ENCODE assay signal across 35 cellular contexts in genomic region chr3:107548601-107549000, GRCh38.
"Had no signal": no experiment of that assay in that cellular context is flagged by ENCODE, and none has a peak within 500 bp of the region (broad histone marks: within the 10 kb centered on the region; RNA-seq: fewer than 3 reads in every experiment).

No MANE protein-coding gene starts in this region.

- H3K27ac Mint-ChIP-seq: activated B cell treated with CpG ODN at 0.5 μM for 24 hours; activated CD4-positive, alpha-beta memory T cell treated with anti-CD3 and anti-CD28 coated beads for 36 hours; activated CD4-positive, alpha-beta T cell treated with anti-CD3 and anti-CD28 coated beads, Interleukin-2, amount 10 ng/mL, durations not matched to agents 24 days and 14 days; activated CD8-positive, alpha-beta T cell treated with anti-CD3 and anti-CD28 coated beads for 36 hours; activated naive CD4-positive, alpha-beta T cell treated with anti-CD3 and anti-CD28 coated beads for 36 hours; activated naive CD4-positive, alpha-beta T cell treated with anti-CD3 and anti-CD28 coated beads, Interleukin-2, amount 50 U/mL, for 72 hours; activated naive CD8-positive, alpha-beta T cell treated with anti-CD3 and anti-CD28 coated beads for 36 hours; activated T-helper 1 cell treated with anti-CD3 and anti-CD28 coated beads, Interleukin-12 subunit alpha, Interleukin-12 subunit beta, Interleukin-2, Interleukin-4 antibody, amounts not matched to agents 30 ng/mL and 10 ng/mL and 1 ng/mL, durations not matched to agents 14 hours and 24 hours and 36 hours; activated T-helper 17 cell treated with anti-CD3 and anti-CD28 coated beads, Interleukin-2, amount 50 U/mL, for 72 hours; T-helper 1 cell treated with Interleukin-12 subunit alpha and Interleukin-12 subunit beta and Interleukin-4 antibody, amounts not matched to agents 30 μg/mL and 1 μg/mL, for 36 hours; T-helper 2 cell treated with Interferon-gamma antibody and Interleukin-4, amounts not matched to agents 5 μg/mL and 100 μg/mL, for 36 hours had no signal

- H3K9me3 ChIP-seq: adrenal gland, body of pancreas, breast epithelium had no signal

- H3K27me3 Mint-ChIP-seq: activated B cell treated with CpG ODN at 0.5 μM for 24 hours; activated CD4-positive, alpha-beta memory T cell treated with anti-CD3 and anti-CD28 coated beads for 36 hours; activated CD4-positive, alpha-beta T cell treated with anti-CD3 and anti-CD28 coated beads, Interleukin-2, amount 10 ng/mL, durations not matched to agents 24 days and 14 days; activated CD8-positive, alpha-beta T cell treated with anti-CD3 and anti-CD28 coated beads for 36 hours; activated naive CD8-positive, alpha-beta T cell treated with anti-CD3 and anti-CD28 coated beads for 36 hours; activated T-helper 17 cell treated with anti-CD3 and anti-CD28 coated beads, Interleukin-2, amount 50 U/mL, for 72 hours had no signal

- FAIRE-seq: TTC549 had no signal

- H3K27ac ChIP-seq: adrenal gland, body of pancreas, brain microvascular endothelial cell, breast epithelium, VCaP had no signal

- H3K27me3 ChIP-seq: adrenal gland, body of pancreas, brain microvascular endothelial cell, breast epithelium had no signal

- H3K4me3 Mint-ChIP-seq: activated B cell treated with CpG ODN at 0.5 μM for 24 hours; activated CD4-positive, alpha-beta memory T cell treated with anti-CD3 and anti-CD28 coated beads for 36 hours; activated CD4-positive, alpha-beta T cell treated with anti-CD3 and anti-CD28 coated beads, Interleukin-2, amount 10 ng/mL, durations not matched to agents 24 days and 14 days; activated CD8-positive, alpha-beta T cell treated with anti-CD3 and anti-CD28 coated beads for 36 hours; activated naive CD4-positive, alpha-beta T cell treated with anti-CD3 and anti-CD28 coated beads for 36 hours; activated naive CD8-positive, alpha-beta T cell treated with anti-CD3 and anti-CD28 coated beads for 36 hours; activated T-cell treated with anti-CD3 and anti-CD28 coated beads, Interleukin-2, amount 50 U/mL, for 4 hours; activated T-cell treated with anti-CD3 and anti-CD28 coated beads, Interleukin-2, amount 50 U/mL, for 72 hours; activated T-helper 1 cell treated with anti-CD3 and anti-CD28 coated beads, Interleukin-12 subunit alpha, Interleukin-12 subunit beta, Interleukin-2, Interleukin-4 antibody, amounts not matched to agents 30 ng/mL and 10 ng/mL and 1 ng/mL, durations not matched to agents 14 hours and 24 hours and 36 hours; activated T-helper 17 cell treated with anti-CD3 and anti-CD28 coated beads, Interleukin-2, amount 50 U/mL, for 72 hours; T-helper 1 cell treated with Interleukin-12 subunit alpha and Interleukin-12 subunit beta and Interleukin-4 antibody, amounts not matched to agents 30 μg/mL and 1 μg/mL, for 36 hours; T-helper 2 cell treated with Interferon-gamma antibody and Interleukin-4, amounts not matched to agents 5 μg/mL and 100 μg/mL, for 36 hours had no signal

- DNase-seq: activated B cell treated with CpG ODN at 0.5 μM for 24 hours; activated CD4-positive, alpha-beta memory T cell treated with anti-CD3 and anti-CD28 coated beads for 36 hours; activated CD4-positive, alpha-beta T cell treated with anti-CD3 and anti-CD28 coated beads for 4 hours; activated CD4-positive, alpha-beta T cell treated with anti-CD3 and anti-CD28 coated beads, Interleukin-2, amount 10 ng/mL, durations not matched to agents 24 days and 14 days; activated CD4-positive, alpha-beta T cell treated with anti-CD3 and anti-CD28 coated beads, Interleukin-2, amount 50 U/mL, for 1 hour; activated CD4-positive, alpha-beta T cell treated with anti-CD3 and anti-CD28 coated beads, Interleukin-2, amount 50 U/mL, for 4 hours; activated CD4-positive, CD25-positive, alpha-beta regulatory T cell treated with anti-CD3 and anti-CD28 coated beads, Interleukin-2, amount 50 U/mL, for 72 hours; activated CD8-positive, alpha-beta memory T cell treated with anti-CD3 and anti-CD28 coated beads, Interleukin-2, amount 50 U/mL, for 4 hours; activated CD8-positive, alpha-beta T cell treated with anti-CD3 and anti-CD28 coated beads for 36 hours; activated effector memory CD4-positive, alpha-beta T cell treated with anti-CD3 and anti-CD28 coated beads, Interleukin-2, amount 50 U/mL, for 16 hours; activated gamma-delta T cell treated with Interleukin-2 at 50 U/mL for 16 hours; activated naive CD4-positive, alpha-beta T cell; activated naive CD4-positive, alpha-beta T cell treated with anti-CD3 and anti-CD28 coated beads for 36 hours; activated naive CD4-positive, alpha-beta T cell treated with anti-CD3 and anti-CD28 coated beads, Interleukin-2, amount 50 U/mL, for 16 hours; activated naive CD8-positive, alpha-beta T cell treated with anti-CD3 and anti-CD28 coated beads for 36 hours; activated T-cell treated with anti-CD3 and anti-CD28 coated beads for 4 hours; activated T-cell treated with anti-CD3 and anti-CD28 coated beads, Interleukin-2, amount 50 U/mL, for 1 hour; activated T-cell treated with anti-CD3 and anti-CD28 coated beads, Interleukin-2, amount 50 U/mL, for 4 hours; activated T-cell treated with anti-CD3 and anti-CD28 coated beads, Interleukin-2, amount 50 U/mL, for 72 hours; adrenal gland; amniotic stem cell; aorta; body of pancreas; brain microvascular endothelial cell; central memory CD4-positive, alpha-beta T cell; T-helper 2 cell; T-helper 9 cell had no signal

- H3K4me1 ChIP-seq: breast epithelium had no signal

- H3K4me1 Mint-ChIP-seq: activated T-helper 17 cell treated with anti-CD3 and anti-CD28 coated beads, Interleukin-2, amount 50 U/mL, for 72 hours had no signal

- H3K9me3 Mint-ChIP-seq: activated CD8-positive, alpha-beta T cell treated with anti-CD3 and anti-CD28 coated beads for 36 hours; activated T-helper 17 cell treated with anti-CD3 and anti-CD28 coated beads, Interleukin-2, amount 50 U/mL, for 72 hours had no signal

- H3K36me3 ChIP-seq: adrenal gland, breast epithelium had no signal

- ATAC-seq: activated CD8-positive, alpha-beta T cell treated with anti-CD3 and anti-CD28 coated beads for 36 hours; activated naive CD4-positive, alpha-beta T cell treated with anti-CD3 and anti-CD28 coated beads, Interleukin-2, amount 50 U/mL, for 72 hours; activated T-cell treated with anti-CD3 and anti-CD28 coated beads, Interleukin-2, amount 50 U/mL, for 4 hours; activated T-cell treated with anti-CD3 and anti-CD28 coated beads, Interleukin-2, amount 50 U/mL, for 72 hours; activated T-helper 17 cell treated with anti-CD3 and anti-CD28 coated beads, Interleukin-2, amount 50 U/mL, for 72 hours; body of pancreas had no signal

- H3K4me3 ChIP-seq: adrenal gland, body of pancreas, breast epithelium had no signal
